Comparison of ENCODE assay signal across 1 cellular context in genomic region chr11:60899021-60899936, GRCh38.
TF ChIP-seq lines count a peak whose summit lies in the region.

No MANE protein-coding gene starts in this region.

TF ChIP-seq in K562, 482 proteins besides CTCF, POLR2A, EP300 and RAD21 (continued from another document):
- TF ChIP-seq MAFG (tag; conservative IDR thresholded peaks at IDR 0.05) (peak; percentile 82), RCOR1 (IDR thresholded peaks at IDR 0.05; ENCODE audit: borderline replicate concordance in 1 of 2, low read depth in 2 of 2, low read length in 2 of 2) (0 out of 4 replicates have a peak, but pooled peaks of 1 of the 2 experiments have one; percentile 17), TAF1 (IDR thresholded peaks at IDR 0.05; ENCODE audit: control insufficient read depth, extremely low read depth, insufficient read depth, low read length, severe bottlenecking) (no peak), SRSF3 (IDR thresholded peaks at IDR 0.05; ENCODE audit: insufficient read depth, low read length) (no peak), CREM (IDR thresholded peaks at IDR 0.05; ENCODE audit: low read depth) (0 out of 2 replicates have a peak, but pooled peaks have one; percentile 26), ARNT (IDR thresholded peaks at IDR 0.05) (0 out of 4 replicates have a peak, but pooled peaks of 1 of the 2 experiments have one; percentile 20), SOX6 (IDR thresholded peaks at IDR 0.05) (no peak), CHD2 (IDR thresholded peaks at IDR 0.05; ENCODE audit: low read depth, low read length) (no peak), CAMTA2 (CRISPR knock-in tag; conservative IDR thresholded peaks at IDR 0.05) (no peak), SNAPC5 (CRISPR knock-in tag; IDR thresholded peaks at IDR 0.05) (no peak), ZFX (CRISPR knock-in tag; IDR thresholded peaks at IDR 0.05) (no peak), C11orf30 (IDR thresholded peaks at IDR 0.05; ENCODE audit: low read depth) (peak; percentile 87), ZNF133 (CRISPR knock-in tag; IDR thresholded peaks at IDR 0.05) (no peak), BCLAF1 (IDR thresholded peaks at IDR 0.05; ENCODE audit: borderline replicate concordance in 1 of 2, control insufficient read depth in 1 of 2, low read depth in 2 of 2, low read length in 1 of 2) (0 out of 4 replicates have a peak, but pooled peaks of 1 of the 2 experiments have one; percentile 27), ATF1 (CRISPR knock-in tag; IDR thresholded peaks at IDR 0.05) (no peak), ATF1 (tag; IDR thresholded peaks at IDR 0.05) (0 out of 2 replicates have a peak, but pooled peaks have one; percentile 15)
- TF ChIP-seq, protein P1, sequence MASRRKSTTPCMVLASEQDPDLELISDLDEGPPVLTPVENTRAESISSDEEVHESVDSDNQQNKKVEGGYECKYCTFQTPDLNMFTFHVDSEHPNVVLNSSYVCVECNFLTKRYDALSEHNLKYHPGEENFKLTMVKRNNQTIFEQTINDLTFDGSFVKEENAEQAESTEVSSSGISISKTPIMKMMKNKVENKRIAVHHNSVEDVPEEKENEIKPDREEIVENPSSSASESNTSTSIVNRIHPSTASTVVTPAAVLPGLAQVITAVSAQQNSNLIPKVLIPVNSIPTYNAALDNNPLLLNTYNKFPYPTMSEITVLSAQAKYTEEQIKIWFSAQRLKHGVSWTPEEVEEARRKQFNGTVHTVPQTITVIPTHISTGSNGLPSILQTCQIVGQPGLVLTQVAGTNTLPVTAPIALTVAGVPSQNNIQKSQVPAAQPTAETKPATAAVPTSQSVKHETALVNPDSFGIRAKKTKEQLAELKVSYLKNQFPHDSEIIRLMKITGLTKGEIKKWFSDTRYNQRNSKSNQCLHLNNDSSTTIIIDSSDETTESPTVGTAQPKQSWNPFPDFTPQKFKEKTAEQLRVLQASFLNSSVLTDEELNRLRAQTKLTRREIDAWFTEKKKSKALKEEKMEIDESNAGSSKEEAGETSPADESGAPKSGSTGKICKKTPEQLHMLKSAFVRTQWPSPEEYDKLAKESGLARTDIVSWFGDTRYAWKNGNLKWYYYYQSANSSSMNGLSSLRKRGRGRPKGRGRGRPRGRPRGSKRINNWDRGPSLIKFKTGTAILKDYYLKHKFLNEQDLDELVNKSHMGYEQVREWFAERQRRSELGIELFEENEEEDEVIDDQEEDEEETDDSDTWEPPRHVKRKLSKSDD (conservative IDR thresholded peaks at IDR 0.05; ENCODE audit: low read length), result no peak
